In the genomic region with DNA sequence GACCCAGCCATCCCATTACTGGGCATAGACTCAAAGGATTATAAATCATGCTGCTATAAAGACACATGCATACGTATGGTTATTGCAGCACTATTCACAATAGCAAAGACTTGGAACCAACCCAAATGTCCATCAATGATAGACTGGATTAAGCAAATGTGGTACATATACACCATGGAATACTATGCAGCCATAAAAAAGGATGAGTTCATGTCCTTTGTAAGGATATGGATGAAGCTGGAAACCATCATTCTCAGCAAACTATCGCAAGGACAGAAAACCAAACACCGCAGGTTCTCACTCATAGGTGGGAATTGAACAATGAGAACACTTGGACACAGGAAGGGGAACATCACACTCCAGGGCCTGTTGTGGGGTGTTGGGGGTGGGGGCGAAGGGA, we compare ENCODE assay signal across 19 cellular contexts. TPM values are rescaled to one million over a fixed set of nuclear protein-coding genes. Genes with fewer than 3 reads are reported as not detected.
"Had no signal": no experiment of that assay in that cellular context is flagged by ENCODE, and none has a peak within 500 bp of the region (broad histone marks: within the 10 kb centered on the region; RNA-seq: fewer than 3 reads in every experiment).

No MANE protein-coding gene starts in this region.

RNA-seq across cellular contexts. Expression of a gene that starts 22.4 kb away (rescaled TPM):
- total RNA-seq: dermis blood vessel endothelial cell, dorsolateral prefrontal cortex, endothelial cell of umbilical vein, esophagus mucosa, esophagus squamous epithelium, gastrocnemius medialis, glomerular endothelial cell, heart right ventricle, kidney epithelial cell, left cardiac atrium, left lung, left ventricle myocardium superior, lower leg skin, lower lobe of right lung, lung microvascular endothelial cell, mesenteric fat pad, mesothelial cell of epicardium, mucosa of descending colon had no signal
- polyA plus RNA-seq: endothelial cell of umbilical vein, heart right ventricle, keratinocyte had no signal
